In the genomic region with DNA sequence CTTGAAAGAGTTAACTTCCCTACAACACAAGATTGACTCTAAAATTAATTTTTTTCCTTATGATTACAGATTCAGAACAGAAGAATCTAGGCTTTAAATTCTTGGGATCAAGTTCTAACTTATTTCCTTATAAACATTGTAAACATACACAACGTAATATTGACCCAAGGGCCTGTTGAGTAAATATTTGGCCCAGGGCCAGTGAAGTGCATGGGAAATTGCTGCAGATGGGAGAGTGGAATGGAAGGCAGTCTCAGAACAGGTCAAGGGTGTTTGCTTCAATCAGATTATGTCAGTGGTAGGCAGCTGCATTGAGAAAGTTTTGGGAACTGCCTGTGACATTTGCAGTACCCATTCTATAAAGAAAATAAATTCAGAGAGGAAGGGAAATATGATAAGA, we compare ENCODE assay signal across 13 cellular contexts.
DNase-seq lines count a peak whose midpoint lies in the region; ATAC-seq and TF ChIP-seq lines count a peak whose summit lies in the region.
"Had no signal": no experiment of that assay in that cellular context is flagged by ENCODE, and none has a peak within 500 bp of the region (broad histone marks: within the 10 kb centered on the region; RNA-seq: fewer than 3 reads in every experiment).

No MANE protein-coding gene starts in this region.

- ATAC-seq in right lobe of liver: peak; percentile 76 to 88 (median 82)
- ATAC-seq in GM18517 (IDR thresholded peaks at IDR 0.05; ENCODE audit: unreplicated experiment): no peak
- no peak for ATAC-seq in stimulated activated naive CD8-positive, alpha-beta T cell treated with anti-CD3 and anti-CD28 coated beads, Interleukin-15, Interleukin-2, amounts not matched to agents 100 U/mL and 50 U/mL, for 24 hours

- H3K36me3 ChIP-seq in right lobe of liver: peaks cover 0 to 48% (median 23%) of the 10 kb centered on the region in 4 donors

- H3K9me3 ChIP-seq in right lobe of liver: no peaks in the 10 kb centered on the region

- DNase-seq in AG10803 (ENCODE audit: low read depth) (peak; percentile 38), LoVo (ENCODE audit: low spot score) (peak; percentile 55), T47D (ENCODE audit: low read depth in 1 of 2, low spot score in 1 of 2) (peak; percentile 24 to 93), right lobe of liver (peak in 2 of 3 donors; percentile 45 to 77), anterior cingulate cortex (lab: John Stamatoyannopoulos, UW) (no peak)
- DNase-seq in activated effector memory CD4-positive, alpha-beta T cell treated with Interleukin-2 at 50 U/mL for 16 hours: no peak
- DNase-seq in stimulated activated naive CD8-positive, alpha-beta T cell treated with anti-CD3 and anti-CD28 coated beads, Interleukin-15, Interleukin-2, amounts not matched to agents 100 U/mL and 50 U/mL, for 24 hours: no peak
- DNase-seq: activated T-cell treated with anti-CD3 and anti-CD28 coated beads, Interleukin-2, amount 50 U/mL, for 1 hour; mesendoderm; NCI-H1436; stimulated activated naive CD4-positive, alpha-beta T cell had no signal

- no peaks in the 10 kb centered on the region for H3K27me3 ChIP-seq in right lobe of liver

- intact Hi-C loops in right lobe of liver (cut with DNase I): no loop called here

- H3K27ac ChIP-seq in right lobe of liver: peak overlapping the region in 1 of 3 donors; percentile 38
- H3K27ac ChIP-seq: C4-2B had no signal

- no peak for TF ChIP-seq CTCF in AG10803 (conservative IDR thresholded peaks at IDR 0.05; ENCODE audit: low read length)
- no peak for TF ChIP-seq CTCF in right lobe of liver (IDR thresholded peaks at IDR 0.05)

- no peak overlapping the region for H3K4me3 ChIP-seq in AG10803 (ENCODE audit: low read length)
- H3K4me3 ChIP-seq in right lobe of liver: no peak overlapping the region

- no peak for TF ChIP-seq POLR2A in right lobe of liver (IDR thresholded peaks at IDR 0.05)

- 17% methylated on average over 1 of the region's 1 CpG for WGBS in right lobe of liver (ENCODE audit: insufficient coverage, low coverage, low lambda C conversion rate, missing lambda C conversion rate)

- peaks cover 0 to 25% (median 11%) of the 10 kb centered on the region in 4 donors for H3K4me1 ChIP-seq in right lobe of liver

- in situ Hi-C loops in T47D (cut with HindIII; ENCODE audit: low pct_unique_long_range_greater_than_20kb, low sequenced_read_pairs): no loop called here

Comparison
In these comparisons a context has a peak if more than half of its experiments do, and no peak if none do; other contexts are left out.
1. DNase-seq: peak in AG10803 (single experiment), LoVo (single experiment), T47D (2 of 2) and right lobe of liver (2 of 3); none in anterior cingulate cortex (0 of 58), activated effector memory CD4-positive, alpha-beta T cell treated with Interleukin-2 at 50 U/mL for 16 hours (single experiment) and stimulated activated naive CD8-positive, alpha-beta T cell treated with anti-CD3 and anti-CD28 coated beads, Interleukin-15, Interleukin-2, amounts not matched to agents 100 U/mL and 50 U/mL, for 24 hours (single experiment).
2. ATAC-seq: peak in right lobe of liver (4 of 4); none in GM18517 (single experiment) and stimulated activated naive CD8-positive, alpha-beta T cell treated with anti-CD3 and anti-CD28 coated beads, Interleukin-15, Interleukin-2, amounts not matched to agents 100 U/mL and 50 U/mL, for 24 hours (single experiment).